ENCODE assay signal across 15 cellular contexts in genomic region chr12:1189163-1189562, GRCh38.
A peak's percentile ranks its signal among the peaks of the same experiment; 100 is the strongest.
DNase-seq lines count a peak whose midpoint lies in the region; ATAC-seq lines count a peak whose summit lies in the region.
"Had no signal": no experiment of that assay in that cellular context is flagged by ENCODE, and none has a peak within 500 bp of the region (broad histone marks: within the 10 kb centered on the region; RNA-seq: fewer than 3 reads in every experiment).

No MANE protein-coding gene starts in this region.

- no peak overlapping the region for H3K4me3 Mint-ChIP-seq in activated T-helper 17 cell treated with anti-CD3 and anti-CD28 coated beads, Interleukin-2, amount 50 U/mL, for 72 hours

- H3K27ac Mint-ChIP-seq in activated T-helper 17 cell treated with anti-CD3 and anti-CD28 coated beads, Interleukin-2, amount 50 U/mL, for 72 hours, result no peak overlapping the region

- peaks cover 74% of the 10 kb centered on the region for H3K36me3 Mint-ChIP-seq in activated T-helper 17 cell treated with anti-CD3 and anti-CD28 coated beads, Interleukin-2, amount 50 U/mL, for 72 hours (ENCODE audit: low read depth)

- no peaks in the 10 kb centered on the region for H3K9me3 Mint-ChIP-seq in activated T-helper 17 cell treated with anti-CD3 and anti-CD28 coated beads, Interleukin-2, amount 50 U/mL, for 72 hours

- peak; percentile 31 for ATAC-seq in activated T-helper 17 cell treated with anti-CD3 and anti-CD28 coated beads, Interleukin-2, amount 50 U/mL, for 72 hours (replicated peaks)
- ATAC-seq in GM21825 (IDR thresholded peaks at IDR 0.05; ENCODE audit: unreplicated experiment), result no peak

- H3K27me3 Mint-ChIP-seq in activated T-helper 17 cell treated with anti-CD3 and anti-CD28 coated beads, Interleukin-2, amount 50 U/mL, for 72 hours, result no peaks in the 10 kb centered on the region

- H3K4me1 Mint-ChIP-seq in activated T-helper 17 cell treated with anti-CD3 and anti-CD28 coated beads, Interleukin-2, amount 50 U/mL, for 72 hours, result peaks cover 13% of the 10 kb centered on the region

- DNase-seq in ELR (ENCODE audit: low read depth) (peak; percentile 83), LHCN-M2 (ENCODE audit: low read depth) (peak; percentile 15), kidney tubule cell (ENCODE audit: low spot score) (peak; percentile 47), ecto neural progenitor cell (ENCODE audit: low spot score) (no peak), amniotic stem cell (lab: John Stamatoyannopoulos, UW) (no peak)
- no peak for DNase-seq in stimulated activated CD4-positive, alpha-beta T cell treated with anti-CD3 and anti-CD28 coated beads, Interleukin-12 subunit alpha, Interleukin-12 subunit beta, amount 100 ng/mL, for 4 hours
- DNase-seq: DMS 273 treated with DMSO at 0.1 percent for 48 hours, NCI-H1048, NCI-H146, NCI-H2081 treated with DMSO at 0.1 percent for 48 hours, NCI-H524, SHP77, SK-N-SH had no signal

Comparison
In these comparisons a context has a peak if more than half of its experiments do, and no peak if none do; other contexts are left out.
1. DNase-seq: peak in ELR (single experiment), LHCN-M2 (single experiment) and kidney tubule cell (single experiment); none in ecto neural progenitor cell (single experiment), amniotic stem cell (single experiment) and stimulated activated CD4-positive, alpha-beta T cell treated with anti-CD3 and anti-CD28 coated beads, Interleukin-12 subunit alpha, Interleukin-12 subunit beta, amount 100 ng/mL, for 4 hours (single experiment).